8 cellular contexts compared by ENCODE assay signal in genomic region chr14:54730156-54730961, GRCh38.
DNase-seq lines count a peak whose midpoint lies in the region; ATAC-seq and TF ChIP-seq lines count a peak whose summit lies in the region.

No MANE protein-coding gene starts in this region.

- no peaks in the 10 kb centered on the region for H3K9me2 ChIP-seq in OCI-LY1 (ENCODE audit: low read depth, low read length)

- peak; percentile 61 for DNase-seq in activated CD4-positive, alpha-beta T cell treated with anti-CD3 and anti-CD28 coated beads for 36 hours
- no peak for DNase-seq in activated CD4-positive, alpha-beta T cell treated with anti-CD3 and anti-CD28 coated beads, Interleukin-2, amount 50 U/mL, for 1 hour
- DNase-seq in psoas muscle (no peak), DMS79 treated with DMSO at 0.1 percent for 48 hours (lab: John Stamatoyannopoulos, UW) (no peak), SW480 (ENCODE audit: low spot score) (no peak)

- H3K9me3 Mint-ChIP-seq in activated CD4-positive, alpha-beta T cell treated with anti-CD3 and anti-CD28 coated beads for 36 hours (ENCODE audit: low read depth): no peaks in the 10 kb centered on the region
- no peaks in the 10 kb centered on the region for H3K9me3 Mint-ChIP-seq in dendritic cell treated with granulocyte-macrophage colony-stimulating factor and Interleukin-4, amounts not matched to agents 40 ng/mL and 50 ng/mL, for 4 days

- H3K79me2 ChIP-seq in OCI-LY1 (ENCODE audit: insufficient read depth, low read length): no peaks in the 10 kb centered on the region

- no peaks in the 10 kb centered on the region; the same call in 1 of the 2 replicates for H3K27me3 ChIP-seq in OCI-LY1 (ENCODE audit: insufficient read depth, low read length)
- H3K27me3 ChIP-seq in psoas muscle (ENCODE audit: insufficient read depth in 3 of 3, low read length in 2 of 3): no peaks in the 10 kb centered on the region

- H3K36me3 Mint-ChIP-seq in activated CD4-positive, alpha-beta T cell treated with anti-CD3 and anti-CD28 coated beads for 36 hours (ENCODE audit: low read depth): no peaks in the 10 kb centered on the region
- H3K36me3 Mint-ChIP-seq in dendritic cell treated with granulocyte-macrophage colony-stimulating factor and Interleukin-4, amounts not matched to agents 40 ng/mL and 50 ng/mL, for 4 days (ENCODE audit: low read depth): no peaks in the 10 kb centered on the region

- POLR2A ChIA-PET in activated CD4-positive, alpha-beta T cell treated with anti-CD3 and anti-CD28 coated beads for 36 hours (lab: Charles Lee): interaction anchor here (0.6 to 0.7 kb wide), 3 partner anchors 30 to 655 kb away, joined by 3 to 11 read pairs (median 5); partner anchors contain the start of gene SAMD4A

- WGBS in psoas muscle, 3 donors: 17 to 53% (median 19%) methylated on average over 6 of the region's 6 CpGs

- peaks cover 40% of the 10 kb centered on the region for H3K4me1 Mint-ChIP-seq in activated CD4-positive, alpha-beta T cell treated with anti-CD3 and anti-CD28 coated beads for 36 hours
- H3K4me1 Mint-ChIP-seq in dendritic cell treated with granulocyte-macrophage colony-stimulating factor and Interleukin-4, amounts not matched to agents 40 ng/mL and 50 ng/mL, for 4 days (ENCODE audit: low read depth): peaks cover 9% of the 10 kb centered on the region

- H3K27me3 Mint-ChIP-seq in activated CD4-positive, alpha-beta T cell treated with anti-CD3 and anti-CD28 coated beads for 36 hours: peaks cover 18% of the 10 kb centered on the region
- H3K27me3 Mint-ChIP-seq in dendritic cell treated with granulocyte-macrophage colony-stimulating factor and Interleukin-4, amounts not matched to agents 40 ng/mL and 50 ng/mL, for 4 days: no peaks in the 10 kb centered on the region

- H4K20me1 ChIP-seq in OCI-LY1 (ENCODE audit: insufficient read depth, low read length): no peaks in the 10 kb centered on the region

- TF ChIP-seq CTCF in OCI-LY1 (IDR thresholded peaks at IDR 0.05; ENCODE audit: low read length) (no peak), psoas muscle (IDR thresholded peaks at IDR 0.05) (no peak)

- peaks cover 5% of the 10 kb centered on the region for H3K4me1 ChIP-seq in OCI-LY1 (ENCODE audit: insufficient read depth, low read length, severe bottlenecking)
- H3K4me1 ChIP-seq in psoas muscle: peaks cover 56% of the 10 kb centered on the region

- no peak overlapping the region for H3K4me3 ChIP-seq in OCI-LY1 (ENCODE audit: low read depth, low read length, poor library complexity, severe bottlenecking)
- peak overlapping the region; percentile 9 for H3K4me3 ChIP-seq in psoas muscle

- no peaks in the 10 kb centered on the region for H3K36me3 ChIP-seq in OCI-LY1 (ENCODE audit: insufficient read depth, low read length)
- H3K36me3 ChIP-seq in psoas muscle (ENCODE audit: insufficient read depth in 1 of 2, low read depth in 1 of 2): no peaks in the 10 kb centered on the region

- H3K27ac ChIP-seq in OCI-LY1 (ENCODE audit: low read depth, low read length, poor library complexity, severe bottlenecking) (no peak overlapping the region), psoas muscle (peak overlapping the region; percentile 79)

- H3K27ac Mint-ChIP-seq in activated CD4-positive, alpha-beta T cell treated with anti-CD3 and anti-CD28 coated beads for 36 hours: peak overlapping the region; percentile 94
- H3K27ac Mint-ChIP-seq in dendritic cell treated with granulocyte-macrophage colony-stimulating factor and Interleukin-4, amounts not matched to agents 40 ng/mL and 50 ng/mL, for 4 days: peak overlapping the region; percentile 87

- H3K4me3 Mint-ChIP-seq in activated CD4-positive, alpha-beta T cell treated with anti-CD3 and anti-CD28 coated beads for 36 hours: peak overlapping the region; percentile 58
- peak overlapping the region; percentile 59 for H3K4me3 Mint-ChIP-seq in dendritic cell treated with granulocyte-macrophage colony-stimulating factor and Interleukin-4, amounts not matched to agents 40 ng/mL and 50 ng/mL, for 4 days

- intact Hi-C loops in activated CD4-positive, alpha-beta T cell treated with anti-CD3 and anti-CD28 coated beads for 36 hours (cut with DNase I, micrococcal nuclease): loop anchor here (1.0 to 5.0 kb wide), 6 partner anchors 43 to 290 kb away; partner anchors contain the start of gene CNIH1 (in 1 of the 2)
- intact Hi-C loops in dendritic cell treated with granulocyte-macrophage colony-stimulating factor and Interleukin-4, amounts not matched to agents 40 ng/mL and 50 ng/mL, for 4 days (cut with micrococcal nuclease): loop anchor here (2.0 kb wide), 1 partner anchor 42 kb away; no protein-coding TSS in a partner anchor
- intact Hi-C loops in psoas muscle (cut with DNase I): no loop called here

- CTCF ChIA-PET in activated CD4-positive, alpha-beta T cell treated with anti-CD3 and anti-CD28 coated beads for 36 hours (lab: Charles Lee): interaction anchor here (0.5 to 6.6 kb wide), 13 partner anchors 15 to 243 kb away, joined by 3 to 49 read pairs (median 4); no protein-coding TSS in a partner anchor

- peak overlapping the region; percentile 51 for H3K4me2 ChIP-seq in OCI-LY1 (ENCODE audit: low read length)

- no peak overlapping the region for H3K9ac ChIP-seq in OCI-LY1 (ENCODE audit: low read length)

- peak; percentile 93 for ATAC-seq in activated CD4-positive, alpha-beta T cell treated with anti-CD3 and anti-CD28 coated beads for 36 hours
- peak; percentile 97 for ATAC-seq in HG02678 (IDR thresholded peaks at IDR 0.05; ENCODE audit: unreplicated experiment)
- ATAC-seq in psoas muscle: peak; percentile 65 to 85 (median 77)

- no peaks in the 10 kb centered on the region for H3F3A ChIP-seq in OCI-LY1 (ENCODE audit: insufficient read depth, low read length)

- H3K9me3 ChIP-seq in OCI-LY1 (ENCODE audit: low read length): no peaks in the 10 kb centered on the region
- no peaks in the 10 kb centered on the region for H3K9me3 ChIP-seq in psoas muscle

- H2AFZ ChIP-seq in OCI-LY1 (ENCODE audit: low read length): no peak overlapping the region

Comparison
In these comparisons a context has a peak if more than half of its experiments do, and no peak if none do; other contexts are left out.
1. intact Hi-C loops: an anchor here in activated CD4-positive, alpha-beta T cell treated with anti-CD3 and anti-CD28 coated beads for 36 hours (1.0 to 5.0 kb wide) and dendritic cell treated with granulocyte-macrophage colony-stimulating factor and Interleukin-4, amounts not matched to agents 40 ng/mL and 50 ng/mL, for 4 days (2.0 kb wide); none called in psoas muscle.